ENCODE assay signal across 21 cellular contexts in the genomic region with DNA sequence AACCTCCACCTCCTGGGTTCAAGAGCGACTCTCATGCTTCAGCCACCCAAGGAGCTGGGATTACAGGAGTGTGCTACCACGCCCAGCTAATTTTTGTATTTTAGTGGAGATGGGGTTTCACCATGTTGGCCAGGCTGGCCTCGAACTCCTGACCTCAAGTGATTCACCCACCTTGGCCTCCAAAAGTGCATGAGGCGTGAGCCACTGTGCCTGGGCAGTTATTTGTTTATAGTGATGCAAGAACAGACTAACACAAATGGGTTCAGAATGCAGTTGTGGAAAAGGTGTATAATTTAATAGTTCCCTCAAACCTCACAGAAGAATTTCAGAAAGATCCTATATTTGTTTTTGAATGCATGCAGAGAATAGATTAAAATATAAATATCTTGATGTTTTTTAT.
"Had no signal": no experiment of that assay in that cellular context is flagged by ENCODE, and none has a peak within 500 bp of the region (broad histone marks: within the 10 kb centered on the region; RNA-seq: fewer than 3 reads in every experiment).

No MANE protein-coding gene starts in this region.

- H3K27me3 ChIP-seq: gastroesophageal sphincter, heart left ventricle, sigmoid colon, testis had no signal

- H3K9ac ChIP-seq: parathyroid adenoma had no signal

- ATAC-seq: activated T-cell treated with anti-CD3 and anti-CD28 coated beads, Interleukin-2, amount 50 U/mL, for 72 hours; gastroesophageal sphincter; heart left ventricle; left colon; T-helper 17 cell had no signal

- H3K27ac ChIP-seq: heart left ventricle, parathyroid adenoma had no signal

- H3K36me3 ChIP-seq: gastroesophageal sphincter, heart left ventricle, sigmoid colon had no signal

- DNase-seq: activated CD4-positive, alpha-beta memory T cell treated with anti-CD3 and anti-CD28 coated beads for 36 hours; activated CD4-positive, alpha-beta T cell treated with anti-CD3 and anti-CD28 coated beads for 48 hours; activated CD4-positive, CD25-positive, alpha-beta regulatory T cell; activated effector memory CD4-positive, alpha-beta T cell treated with Interleukin-2 at 50 U/mL for 16 hours; activated naive CD4-positive, alpha-beta T cell treated with anti-CD3 and anti-CD28 coated beads for 36 hours; activated naive CD8-positive, alpha-beta T cell treated with anti-CD3 and anti-CD28 coated beads, Interleukin-2, amount 10 ng/mL, durations not matched to agents 7 days and 5 days; activated T-cell treated with anti-CD3 and anti-CD28 coated beads, Interleukin-2, amount 50 U/mL, for 72 hours; effector CD4-positive, alpha-beta T cell; heart left ventricle; left colon; nephron progenitor cell; sigmoid colon; stimulated activated CD4-positive, alpha-beta T cell treated with anti-CD3 and anti-CD28 coated beads, Interleukin-2, amount 100 ng/mL, for 48 hours; stimulated activated CD8-positive, alpha-beta memory T cell treated with anti-CD3 and anti-CD28 coated beads, Interleukin-4, amount 100 ng/mL, for 48 hours; stimulated activated naive CD4-positive, alpha-beta T cell; SW 1271; T-helper 17 cell; testis; trophoblast cell had no signal

- H3K9me3 ChIP-seq: gastroesophageal sphincter, heart left ventricle, sigmoid colon, testis had no signal

- H3K4me3 ChIP-seq: gastroesophageal sphincter, heart left ventricle, sigmoid colon, testis had no signal
